ENCODE assay signal across 17 cellular contexts in the genomic region with DNA sequence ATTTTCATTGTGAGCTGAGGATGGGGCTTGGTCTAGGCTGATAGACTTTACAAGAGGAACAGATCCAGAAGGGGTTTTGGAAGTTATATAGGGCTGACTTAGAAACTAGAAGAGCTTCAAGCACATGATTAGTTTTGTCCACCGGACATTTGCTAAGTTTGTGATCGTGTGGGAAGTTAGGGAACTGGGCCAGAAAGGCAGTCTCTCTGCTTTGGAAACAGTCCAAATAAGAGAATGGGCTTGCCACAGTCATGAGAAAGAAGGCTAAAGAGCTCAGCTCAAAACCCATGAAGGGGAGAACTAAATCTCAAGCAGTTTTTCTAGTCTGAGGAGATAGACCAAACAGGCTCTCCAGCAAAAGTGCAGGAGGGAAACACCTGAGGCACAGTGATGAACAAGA.
"Had no signal": no experiment of that assay in that cellular context is flagged by ENCODE, and none has a peak within 500 bp of the region (broad histone marks: within the 10 kb centered on the region; RNA-seq: fewer than 3 reads in every experiment).

No MANE protein-coding gene starts in this region.

- DNase-seq: activated CD4-positive, alpha-beta T cell treated with anti-CD3 and anti-CD28 coated beads, Interleukin-2, amount 50 U/mL, for 1 hour; activated effector memory CD4-positive, alpha-beta T cell treated with Interleukin-2 at 50 U/mL for 16 hours; activated naive CD8-positive, alpha-beta T cell treated with anti-CD3 and anti-CD28 coated beads for 36 hours; activated T-cell treated with anti-CD3 and anti-CD28 coated beads, Interleukin-2, amount 50 U/mL, for 1 hour; effector CD8-positive, alpha-beta T cell; foreskin keratinocyte; left colon; occipital lobe; psoas muscle; stimulated activated CD4-positive, alpha-beta T cell treated with anti-CD3 and anti-CD28 coated beads, Interleukin-4, amount 100 ng/mL, for 4 hours; stimulated activated naive CD8-positive, alpha-beta T cell treated with anti-CD3 and anti-CD28 coated beads, Interleukin-15, amount 100 ng/mL, for 72 hours had no signal

- H3K4me1 ChIP-seq: foreskin keratinocyte, psoas muscle had no signal

- H3K9me3 ChIP-seq: thoracic aorta had no signal

- H3K4me3 ChIP-seq: psoas muscle, skin epidermis, thoracic aorta had no signal

- H3K27me3 ChIP-seq: foreskin keratinocyte had no signal

- H3K36me3 ChIP-seq: thoracic aorta had no signal

- ATAC-seq: foreskin keratinocyte; left colon; natural killer cell treated with Interleukin-12 subunit alpha and Interleukin-12 subunit beta and Interleukin-15 and Interleukin-18, amount 100 ng/mL, for 72 hours; psoas muscle; SK-N-SH treated with all-trans-retinoic acid at 6 μM for 48 hours; stimulated activated naive CD8-positive, alpha-beta T cell treated with anti-CD3 and anti-CD28 coated beads, Interleukin-15, amount 100 ng/mL, for 72 hours had no signal

- FAIRE-seq: bronchial epithelial cell, colon had no signal

- H3K27ac ChIP-seq: foreskin keratinocyte, psoas muscle, skin epidermis, thoracic aorta had no signal
